In genomic region chr4:79603681-79604080, GRCh38 we compare ENCODE assay signal across 12 cellular contexts.
DNase-seq lines count a peak whose midpoint lies in the region; ATAC-seq and TF ChIP-seq lines count a peak whose summit lies in the region.
"Had no signal": no experiment of that assay in that cellular context is flagged by ENCODE, and none has a peak within 500 bp of the region (broad histone marks: within the 10 kb centered on the region; RNA-seq: fewer than 3 reads in every experiment).

No MANE protein-coding gene starts in this region.

- no peaks in the 10 kb centered on the region for H3K27me3 ChIP-seq in BLaER1 treated with 17β-estradiol and CSF1 and Interleukin-3, amounts not matched to agents 10 nM and 100 nM
- H3K27me3 ChIP-seq: heart left ventricle had no signal

- peak overlapping the region in 1 of 11 experiments; percentile 37; a peak in 1 of 22 replicates for H3K9ac ChIP-seq in BLaER1 treated with 17β-estradiol and CSF1 and Interleukin-3, amounts not matched to agents 10 nM and 100 nM

- peaks cover 5 to 29% (median 14%) of the 10 kb centered on the region in 10 experiments; a peak in 15 of 20 replicates for H3K4me1 ChIP-seq in BLaER1 treated with 17β-estradiol and CSF1 and Interleukin-3, amounts not matched to agents 10 nM and 100 nM

- no peaks in the 10 kb centered on the region for H4K20me1 ChIP-seq in BLaER1 treated with 17β-estradiol and CSF1 and Interleukin-3, amounts not matched to agents 10 nM and 100 nM

- H3K4me3 ChIP-seq in BLaER1 treated with 17β-estradiol and CSF1 and Interleukin-3, amounts not matched to agents 10 nM and 100 nM = no peak overlapping the region
- H3K4me3 ChIP-seq: coronary artery, heart left ventricle had no signal

- TF ChIP-seq CTCF in omental fat pad (IDR thresholded peaks at IDR 0.05) = no peak

- peak overlapping the region in 5 of 11 experiments; percentile 7 to 45 (median 13); a peak in 4 of 22 replicates for H3K27ac ChIP-seq in BLaER1 treated with 17β-estradiol and CSF1 and Interleukin-3, amounts not matched to agents 10 nM and 100 nM
- H3K27ac ChIP-seq: coronary artery, heart left ventricle had no signal

- DNase-seq in OCI-M1 (lab: John Stamatoyannopoulos, UW) (peak; percentile 88), SW480 (ENCODE audit: low spot score) (no peak), NCI-H82 (lab: John Stamatoyannopoulos, UW) (no peak), DMS53 treated with DMSO at 0.1 percent for 48 hours (lab: John Stamatoyannopoulos, UW; ENCODE audit: unreplicated experiment) (no peak), omental fat pad (ENCODE audit: low spot score) (no peak)
- DNase-seq: activated effector memory CD4-positive, alpha-beta T cell treated with anti-CD3 and anti-CD28 coated beads, Interleukin-2, amount 50 U/mL, for 16 hours; heart left ventricle; NCI-H526 treated with DMSO at 0.1 percent for 48 hours had no signal

- peak; percentile 72 for ATAC-seq in GM18870 (IDR thresholded peaks at IDR 0.05; ENCODE audit: unreplicated experiment)
- peak; percentile 77 for ATAC-seq in HG02981 (IDR thresholded peaks at IDR 0.05; ENCODE audit: unreplicated experiment)
- ATAC-seq in omental fat pad (ENCODE audit: low FRiP score) = no peak
- ATAC-seq: heart left ventricle had no signal

- peaks cover 0 to 4% (median 0%) of the 10 kb centered on the region in 11 experiments; a peak in 1 of 22 replicates for H3K9me3 ChIP-seq in BLaER1 treated with 17β-estradiol and CSF1 and Interleukin-3, amounts not matched to agents 10 nM and 100 nM (replicated peaks in 1 of 11)

- H3K4me2 ChIP-seq in BLaER1 treated with 17β-estradiol and CSF1 and Interleukin-3, amounts not matched to agents 10 nM and 100 nM = peak overlapping the region; percentile 25 to 65 (median 46); a peak in 20 of 22 replicates

- H3K36me3 ChIP-seq in BLaER1 treated with 17β-estradiol and CSF1 and Interleukin-3, amounts not matched to agents 10 nM and 100 nM = no peaks in the 10 kb centered on the region
- H3K36me3 ChIP-seq: heart left ventricle had no signal
